Comparison of ENCODE assay signal across 13 cellular contexts in the genomic region with DNA sequence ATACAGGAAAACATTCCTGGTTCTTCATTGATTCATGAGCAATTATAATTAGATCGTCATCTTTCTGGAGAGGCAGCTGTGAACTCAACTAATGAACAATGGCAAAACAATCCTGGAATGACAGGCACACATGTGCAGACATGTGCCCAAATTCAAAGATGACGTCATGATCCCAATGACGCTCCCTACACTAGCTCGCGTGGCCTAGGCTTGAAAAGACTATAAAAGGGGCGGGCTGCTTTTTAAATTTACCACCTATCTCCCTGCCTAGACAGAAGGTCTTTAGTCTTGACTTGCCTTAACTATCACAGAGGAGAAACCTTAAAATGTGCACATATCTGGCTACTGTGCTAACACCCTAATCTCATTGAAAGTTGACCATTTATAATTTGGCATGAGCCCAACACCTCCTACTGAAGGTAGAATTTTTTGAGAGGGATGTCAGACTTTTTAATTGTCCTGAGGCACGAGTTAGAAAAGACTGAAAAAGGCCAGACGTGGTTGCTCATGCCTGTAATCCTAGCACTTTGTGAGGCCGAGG.
DNase-seq lines count a peak whose midpoint lies in the region; ATAC-seq, FAIRE-seq and TF ChIP-seq lines count a peak whose summit lies in the region.
"Had no signal": no experiment of that assay in that cellular context is flagged by ENCODE, and none has a peak within 500 bp of the region (broad histone marks: within the 10 kb centered on the region; RNA-seq: fewer than 3 reads in every experiment).

No MANE protein-coding gene starts in this region.

- H3K4me1 ChIP-seq in HEK293 (ENCODE audit: control insufficient read depth, insufficient read depth, low read length) (peaks cover 3% of the 10 kb centered on the region; the same call in 1 of the 2 replicates), astrocyte (ENCODE audit: insufficient read depth, low read length) (peaks cover 18% of the 10 kb centered on the region), keratinocyte (ENCODE audit: control insufficient read depth, extremely low read depth, insufficient read depth, low read length) (peaks cover 40% of the 10 kb centered on the region)

- DNase-seq in AG10803 (ENCODE audit: low read depth) (peak; percentile 62), astrocyte (ENCODE audit: low read depth) (peak; percentile 76), keratinocyte (ENCODE audit: low read depth, low spot score) (peak; percentile 96), DMS114 treated with DMSO at 0.1 percent for 48 hours (lab: John Stamatoyannopoulos, UW; ENCODE audit: unreplicated experiment) (no peak), foreskin melanocyte (no peak), HUDEP-2 (lab: John Stamatoyannopoulos, UW; ENCODE audit: unreplicated experiment in 76 of 76) (no peak)
- DNase-seq: GDM1, NCI-H510A treated with DMSO at 0.1 percent for 48 hours, right lobe of liver, Right ventricle myocardium superior had no signal

- POLR2A ChIA-PET in HEK293 (lab: Yijun Ruan, JAX), result interaction anchor here (0.6 kb wide), 1 partner anchor 32 kb away, joined by 3 read pairs; no protein-coding TSS in a partner anchor

- H3K9me3 Mint-ChIP-seq in astrocyte (ENCODE audit: unreplicated experiment), result no peaks in the 10 kb centered on the region
- H3K9me3 Mint-ChIP-seq: activated T-helper 2 cell treated with anti-CD3 and anti-CD28 coated beads, Interferon-gamma antibody, Interleukin-2, Interleukin-4, amounts not matched to agents 10 μg/mL and 5 μg/mL and 100 μg/mL, durations not matched to agents 14 hours and 24 hours and 36 hours had no signal

- H3K27me3 Mint-ChIP-seq in astrocyte (ENCODE audit: low read depth, unreplicated experiment), result no peaks in the 10 kb centered on the region

- H3K79me2 ChIP-seq in astrocyte (ENCODE audit: insufficient read depth, low read length) (no peaks in the 10 kb centered on the region), keratinocyte (ENCODE audit: control insufficient read depth, insufficient read depth, low read length) (peaks cover 2% of the 10 kb centered on the region)

- peak overlapping the region; percentile 72 for H3K27ac Mint-ChIP-seq in astrocyte (ENCODE audit: unreplicated experiment)

- peaks cover 0 to 9% of the 10 kb centered on the region in 2 experiments; a peak in 1 of 3 replicates for H3K36me3 ChIP-seq in HEK293 (ENCODE audit: control insufficient read depth in 2 of 2, insufficient read depth in 1 of 2, low read length in 2 of 2)
- peaks cover 4% of the 10 kb centered on the region for H3K36me3 ChIP-seq in astrocyte (ENCODE audit: insufficient read depth, low read length)
- peaks cover 8 to 9% of the 10 kb centered on the region in 2 experiments for H3K36me3 ChIP-seq in keratinocyte (ENCODE audit: control insufficient read depth in 2 of 2, extremely low read depth in 1 of 2, insufficient read depth in 2 of 2, low read length in 2 of 2)

- H3K4me2 ChIP-seq in astrocyte (ENCODE audit: low read length), result no peak overlapping the region
- peak overlapping the region; percentile 83 for H3K4me2 ChIP-seq in keratinocyte (ENCODE audit: control insufficient read depth, extremely low read depth, insufficient read depth, low read depth, low read length)

- H3K4me1 Mint-ChIP-seq in astrocyte (ENCODE audit: low read depth, unreplicated experiment), result peaks cover 43% of the 10 kb centered on the region

- H3K27ac ChIP-seq in HEK293 (ENCODE audit: extremely low read depth, low read depth, low read length) (no peak overlapping the region), astrocyte (ENCODE audit: low read depth, low read length) (peak overlapping the region; percentile 63), keratinocyte (ENCODE audit: control insufficient read depth, insufficient read depth, low read length) (peak overlapping the region; percentile 97)
- H3K27ac ChIP-seq: right lobe of liver had no signal

- CTCF ChIA-PET in HEK293 (lab: Yijun Ruan, JAX), result interaction anchor here (0.6 to 4.3 kb wide), 4 partner anchors 8 to 106 kb away, joined by 3 to 31 read pairs (median 4); a partner anchor contains a TSS

- H2AFZ ChIP-seq in astrocyte (ENCODE audit: low read depth, low read length), result no peak overlapping the region
- no peak overlapping the region for H2AFZ ChIP-seq in keratinocyte (ENCODE audit: control insufficient read depth, low read length)

- no peak for ATAC-seq in GM21786 (IDR thresholded peaks at IDR 0.05; ENCODE audit: unreplicated experiment)
- ATAC-seq: right lobe of liver had no signal

- H3K4me3 Mint-ChIP-seq in astrocyte (ENCODE audit: unreplicated experiment), result no peak overlapping the region

- peak overlapping the region; percentile 28 for H3K9ac ChIP-seq in astrocyte (ENCODE audit: low read length)
- H3K9ac ChIP-seq in keratinocyte (ENCODE audit: control insufficient read depth, extremely low read depth, insufficient read depth, low read length), result peak overlapping the region; percentile 77

- FAIRE-seq in astrocyte (lab: Jason Lieb, UNC) (no peak), keratinocyte (lab: Jason Lieb, UNC) (peak; percentile 73)

- H3K9me3 ChIP-seq in HEK293 (ENCODE audit: control insufficient read depth, insufficient read depth, low read depth, low read length) (no peaks in the 10 kb centered on the region), astrocyte (ENCODE audit: insufficient read depth, low read depth, low read length) (no peaks in the 10 kb centered on the region), keratinocyte (ENCODE audit: control insufficient read depth, low read depth, low read length) (no peaks in the 10 kb centered on the region)
- H3K9me3 ChIP-seq: right lobe of liver had no signal

- dilution Hi-C loops in keratinocyte (cut with MboI; ENCODE audit: extremely low pct_ligation_motif_present, low sequenced_read_pairs), result no loop called here

- no peaks in the 10 kb centered on the region for H3K9me1 ChIP-seq in keratinocyte (ENCODE audit: control insufficient read depth, extremely low read depth, insufficient read depth, low read length)

- H3K27me3 ChIP-seq in astrocyte (ENCODE audit: insufficient read depth, low read length) (no peaks in the 10 kb centered on the region), keratinocyte (ENCODE audit: control insufficient read depth, extremely low read depth, insufficient read depth, low read length) (no peaks in the 10 kb centered on the region)
- H3K27me3 ChIP-seq: right lobe of liver had no signal

- H3K4me3 ChIP-seq in AG10803 (ENCODE audit: low read length), result no peak overlapping the region
- no peak overlapping the region for H3K4me3 ChIP-seq in HEK293 (ENCODE audit: low read depth, low read length)
- H3K4me3 ChIP-seq in astrocyte (ENCODE audit: insufficient read depth, low read depth, low read length), result no peak overlapping the region
- H3K4me3 ChIP-seq in keratinocyte (ENCODE audit: control insufficient read depth in 2 of 3, extremely low read depth in 1 of 3, insufficient read depth in 2 of 3, low read depth in 1 of 3, low read length in 3 of 3), result no peak overlapping the region
- H3K4me3 ChIP-seq: right lobe of liver had no signal

- TF ChIP-seq CTCF in AG10803 (conservative IDR thresholded peaks at IDR 0.05; ENCODE audit: low read length) (no peak), HEK293 (tag by site-specific recombination; IDR thresholded peaks at IDR 0.05) (no peak), astrocyte (IDR thresholded peaks at IDR 0.05; ENCODE audit: insufficient read depth, low read depth, low read length) (no peak), keratinocyte (optimal IDR thresholded peaks at IDR 0.05 in 1 of 3, IDR thresholded peaks at IDR 0.05 in 1 of 3, conservative IDR thresholded peaks at IDR 0.05 in 1 of 3; ENCODE audit: extremely low read depth in 1 of 3, insufficient read depth in 2 of 3, low read length in 3 of 3) (no peak)

- peaks cover 10% of the 10 kb centered on the region for H3K36me3 Mint-ChIP-seq in astrocyte (ENCODE audit: low read depth, unreplicated experiment)

- no peaks in the 10 kb centered on the region for H4K20me1 ChIP-seq in astrocyte (ENCODE audit: insufficient read depth, low read length)
- no peaks in the 10 kb centered on the region for H4K20me1 ChIP-seq in keratinocyte (ENCODE audit: control insufficient read depth, extremely low read depth, insufficient read depth, low read length)

TF ChIP-seq in HEK293, 187 proteins besides CTCF, POLR2A, EP300 and RAD21 (continues in another document):
- TF ChIP-seq KLF10 (tag by site-specific recombination; IDR thresholded peaks at IDR 0.05) (peak; percentile 12; the same call in 1 of the 2 replicates), SP2 (tag by site-specific recombination; IDR thresholded peaks at IDR 0.05) (peak; percentile 53), FEZF1 (tag by site-specific recombination; IDR thresholded peaks at IDR 0.05) (peak; percentile 100)
- TF ChIP-seq, protein P1, sequence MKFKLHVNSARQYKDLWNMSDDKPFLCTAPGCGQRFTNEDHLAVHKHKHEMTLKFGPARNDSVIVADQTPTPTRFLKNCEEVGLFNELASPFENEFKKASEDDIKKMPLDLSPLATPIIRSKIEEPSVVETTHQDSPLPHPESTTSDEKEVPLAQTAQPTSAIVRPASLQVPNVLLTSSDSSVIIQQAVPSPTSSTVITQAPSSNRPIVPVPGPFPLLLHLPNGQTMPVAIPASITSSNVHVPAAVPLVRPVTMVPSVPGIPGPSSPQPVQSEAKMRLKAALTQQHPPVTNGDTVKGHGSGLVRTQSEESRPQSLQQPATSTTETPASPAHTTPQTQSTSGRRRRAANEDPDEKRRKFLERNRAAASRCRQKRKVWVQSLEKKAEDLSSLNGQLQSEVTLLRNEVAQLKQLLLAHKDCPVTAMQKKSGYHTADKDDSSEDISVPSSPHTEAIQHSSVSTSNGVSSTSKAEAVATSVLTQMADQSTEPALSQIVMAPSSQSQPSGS (tag by site-specific recombination; IDR thresholded peaks at IDR 0.05; ENCODE audit: low read depth), result peak; percentile 96
- TF ChIP-seq, protein P2, sequence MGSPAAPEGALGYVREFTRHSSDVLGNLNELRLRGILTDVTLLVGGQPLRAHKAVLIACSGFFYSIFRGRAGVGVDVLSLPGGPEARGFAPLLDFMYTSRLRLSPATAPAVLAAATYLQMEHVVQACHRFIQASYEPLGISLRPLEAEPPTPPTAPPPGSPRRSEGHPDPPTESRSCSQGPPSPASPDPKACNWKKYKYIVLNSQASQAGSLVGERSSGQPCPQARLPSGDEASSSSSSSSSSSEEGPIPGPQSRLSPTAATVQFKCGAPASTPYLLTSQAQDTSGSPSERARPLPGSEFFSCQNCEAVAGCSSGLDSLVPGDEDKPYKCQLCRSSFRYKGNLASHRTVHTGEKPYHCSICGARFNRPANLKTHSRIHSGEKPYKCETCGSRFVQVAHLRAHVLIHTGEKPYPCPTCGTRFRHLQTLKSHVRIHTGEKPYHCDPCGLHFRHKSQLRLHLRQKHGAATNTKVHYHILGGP (tag by site-specific recombination; IDR thresholded peaks at IDR 0.05), result 0 out of 2 replicates have a peak, but pooled peaks have one; percentile 19

Comparison
In these comparisons a context has a peak if more than half of its experiments do, and no peak if none do; other contexts are left out.
1. DNase-seq: peak in AG10803 (single experiment), astrocyte (single experiment) and keratinocyte (single experiment); none in DMS114 treated with DMSO at 0.1 percent for 48 hours (single experiment), foreskin melanocyte (single experiment) and HUDEP-2 (0 of 76).